7 cellular contexts compared by ENCODE assay signal in genomic region chr4:115580901-115581300, GRCh38.
"Had no signal": no experiment of that assay in that cellular context is flagged by ENCODE, and none has a peak within 500 bp of the region (broad histone marks: within the 10 kb centered on the region; RNA-seq: fewer than 3 reads in every experiment).

No MANE protein-coding gene starts in this region.

- FAIRE-seq: GM12878, GM12891, GM12892, GM18507, GM19239 had no signal

- H3K4me3 ChIP-seq: GM12878 had no signal

- DNase-seq: GDM1, GF-D8 had no signal

- ATAC-seq: GM12878 had no signal
